ENCODE assay signal across 1 cellular context in the genomic region with DNA sequence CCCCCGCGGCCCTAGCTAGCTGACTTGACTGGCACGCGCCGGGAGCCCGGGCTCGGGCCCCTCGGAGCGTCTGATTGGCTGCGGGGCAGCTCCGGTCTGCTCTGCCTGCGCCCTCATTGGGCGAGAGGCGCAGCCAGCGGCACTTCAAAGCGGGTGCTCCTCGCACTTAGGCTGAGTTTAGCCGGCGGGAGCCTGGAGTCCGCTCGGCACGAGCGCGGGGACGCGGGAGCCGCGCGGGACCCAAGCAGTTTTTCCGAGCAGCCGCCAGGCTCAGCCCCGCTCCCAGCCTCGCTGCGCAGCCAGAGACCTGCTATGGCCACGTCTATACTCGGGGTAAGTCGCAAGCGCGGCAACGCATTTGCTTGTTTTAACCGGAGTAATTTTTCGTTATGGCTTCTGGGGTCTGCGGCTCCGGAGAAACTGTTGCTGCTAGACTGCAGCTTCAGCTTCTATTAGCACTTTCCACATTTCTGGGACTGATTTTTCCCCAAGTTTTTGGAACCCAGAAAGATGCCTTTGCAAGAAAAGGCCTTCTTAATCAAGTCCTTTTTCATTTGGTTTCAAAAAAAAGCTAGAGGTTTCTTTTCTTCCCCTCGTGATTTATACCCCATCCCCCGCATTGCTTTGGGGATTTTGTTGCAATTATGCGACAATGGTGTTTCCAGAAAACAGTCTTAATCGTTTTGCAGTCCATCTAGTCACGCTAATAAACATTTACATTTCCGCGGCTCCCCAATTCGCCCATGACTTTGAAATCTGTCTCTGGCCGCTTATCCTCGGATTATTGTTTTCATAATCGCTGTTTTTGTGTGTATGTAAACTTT.
TF ChIP-seq lines count a peak whose summit lies in the region.

A gene (plus strand): TSS at position 174 of the 824 bp plus-strand sequence. CDS start 139 bp downstream, at position 313.

TF ChIP-seq in SK-N-SH treated with all-trans-retinoic acid at 6 μM for 48 hours, 23 proteins besides CTCF, POLR2A, EP300 and RAD21 (continued from another document):
- TF ChIP-seq, protein P1, sequence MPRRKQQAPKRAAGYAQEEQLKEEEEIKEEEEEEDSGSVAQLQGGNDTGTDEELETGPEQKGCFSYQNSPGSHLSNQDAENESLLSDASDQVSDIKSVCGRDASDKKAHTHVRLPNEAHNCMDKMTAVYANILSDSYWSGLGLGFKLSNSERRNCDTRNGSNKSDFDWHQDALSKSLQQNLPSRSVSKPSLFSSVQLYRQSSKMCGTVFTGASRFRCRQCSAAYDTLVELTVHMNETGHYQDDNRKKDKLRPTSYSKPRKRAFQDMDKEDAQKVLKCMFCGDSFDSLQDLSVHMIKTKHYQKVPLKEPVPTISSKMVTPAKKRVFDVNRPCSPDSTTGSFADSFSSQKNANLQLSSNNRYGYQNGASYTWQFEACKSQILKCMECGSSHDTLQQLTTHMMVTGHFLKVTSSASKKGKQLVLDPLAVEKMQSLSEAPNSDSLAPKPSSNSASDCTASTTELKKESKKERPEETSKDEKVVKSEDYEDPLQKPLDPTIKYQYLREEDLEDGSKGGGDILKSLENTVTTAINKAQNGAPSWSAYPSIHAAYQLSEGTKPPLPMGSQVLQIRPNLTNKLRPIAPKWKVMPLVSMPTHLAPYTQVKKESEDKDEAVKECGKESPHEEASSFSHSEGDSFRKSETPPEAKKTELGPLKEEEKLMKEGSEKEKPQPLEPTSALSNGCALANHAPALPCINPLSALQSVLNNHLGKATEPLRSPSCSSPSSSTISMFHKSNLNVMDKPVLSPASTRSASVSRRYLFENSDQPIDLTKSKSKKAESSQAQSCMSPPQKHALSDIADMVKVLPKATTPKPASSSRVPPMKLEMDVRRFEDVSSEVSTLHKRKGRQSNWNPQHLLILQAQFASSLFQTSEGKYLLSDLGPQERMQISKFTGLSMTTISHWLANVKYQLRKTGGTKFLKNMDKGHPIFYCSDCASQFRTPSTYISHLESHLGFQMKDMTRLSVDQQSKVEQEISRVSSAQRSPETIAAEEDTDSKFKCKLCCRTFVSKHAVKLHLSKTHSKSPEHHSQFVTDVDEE (CRISPR knock-in tag; IDR thresholded peaks at IDR 0.05) = no peak
- no peak for TF ChIP-seq ISL1 (CRISPR knock-in tag; IDR thresholded peaks at IDR 0.05)
- TF ChIP-seq, protein P2, sequence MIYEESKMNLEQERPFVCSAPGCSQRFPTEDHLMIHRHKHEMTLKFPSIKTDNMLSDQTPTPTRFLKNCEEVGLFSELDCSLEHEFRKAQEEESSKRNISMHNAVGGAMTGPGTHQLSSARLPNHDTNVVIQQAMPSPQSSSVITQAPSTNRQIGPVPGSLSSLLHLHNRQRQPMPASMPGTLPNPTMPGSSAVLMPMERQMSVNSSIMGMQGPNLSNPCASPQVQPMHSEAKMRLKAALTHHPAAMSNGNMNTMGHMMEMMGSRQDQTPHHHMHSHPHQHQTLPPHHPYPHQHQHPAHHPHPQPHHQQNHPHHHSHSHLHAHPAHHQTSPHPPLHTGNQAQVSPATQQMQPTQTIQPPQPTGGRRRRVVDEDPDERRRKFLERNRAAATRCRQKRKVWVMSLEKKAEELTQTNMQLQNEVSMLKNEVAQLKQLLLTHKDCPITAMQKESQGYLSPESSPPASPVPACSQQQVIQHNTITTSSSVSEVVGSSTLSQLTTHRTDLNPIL (CRISPR knock-in tag; IDR thresholded peaks at IDR 0.05; ENCODE audit: low read depth) = no peak
